8 cellular contexts compared by ENCODE assay signal in genomic region chr1:109532365-109533136, GRCh38. TPM values are rescaled to one million over a fixed set of nuclear protein-coding genes. Genes with fewer than 3 reads are reported as not detected.
DNase-seq lines count a peak whose midpoint lies in the region; ATAC-seq and TF ChIP-seq lines count a peak whose summit lies in the region.

No MANE protein-coding gene starts in this region.

- H3K4me3 ChIP-seq in liver (ENCODE audit: low read depth in 1 of 3, low read length in 3 of 3): no peak overlapping the region

- H3K9ac ChIP-seq in liver (ENCODE audit: low read depth in 1 of 2, low read length in 2 of 2): peak overlapping the region in 1 of 2 donors; percentile 39

- no peak overlapping the region for H3K27ac ChIP-seq in liver (ENCODE audit: low read depth in 1 of 2, low read length in 2 of 2)

- no peaks in the 10 kb centered on the region for H3K9me3 ChIP-seq in liver (ENCODE audit: control insufficient read depth in 4 of 4, low read length in 3 of 4)

- intact Hi-C loops in activated CD4-positive, alpha-beta T cell treated with anti-CD3 and anti-CD28 coated beads for 36 hours (cut with DNase I, micrococcal nuclease): loop anchor here (1.0 to 2.0 kb wide), 13 partner anchors 34 to 490 kb away; partner anchors contain the start of genes CYB561D1 (in 2 of the 2), PSMA5 (in 2 of the 2), PSRC1 (in 1 of the 2) and WDR47 (in 1 of the 2)

- peak overlapping the region; percentile 15 for H3K4me3 Mint-ChIP-seq in activated CD4-positive, alpha-beta T cell treated with anti-CD3 and anti-CD28 coated beads for 36 hours
- no peak overlapping the region for H3K4me3 Mint-ChIP-seq in chondrocyte (ENCODE audit: unreplicated experiment)

- H3K36me3 ChIP-seq in liver (ENCODE audit: control insufficient read depth in 4 of 4, insufficient read depth in 3 of 4, low read depth in 1 of 4, low read length in 3 of 4): no peaks in the 10 kb centered on the region

- CTCF ChIA-PET in activated CD4-positive, alpha-beta T cell treated with anti-CD3 and anti-CD28 coated beads for 36 hours (lab: Charles Lee): interaction anchor here (0.6 to 21.9 kb wide), 59 partner anchors 9 to 710 kb away, joined by 3 to 864 read pairs (median 4); partner anchors contain the start of genes AHCYL1, AMIGO1, ATXN7L2 and CLCC1

- H3K27me3 Mint-ChIP-seq in activated CD4-positive, alpha-beta T cell treated with anti-CD3 and anti-CD28 coated beads for 36 hours: no peaks in the 10 kb centered on the region
- H3K27me3 Mint-ChIP-seq in chondrocyte (ENCODE audit: low read depth): no peaks in the 10 kb centered on the region

- WGBS in liver: 17% methylated on average over 12 of the region's 12 CpGs

- TF ChIP-seq CTCF in chondrocyte (IDR thresholded peaks at IDR 0.05): peak; percentile 84
- TF ChIP-seq CTCF in liver (IDR thresholded peaks at IDR 0.05; ENCODE audit: low read depth, low read length, missing input control): peak; percentile 98

- peaks cover 0 to 4% (median 1%) of the 10 kb centered on the region in 4 donors for H3K4me1 ChIP-seq in liver (ENCODE audit: control insufficient read depth in 4 of 4, insufficient read depth in 4 of 4, low read length in 3 of 4)

- POLR2A ChIA-PET in activated CD4-positive, alpha-beta T cell treated with anti-CD3 and anti-CD28 coated beads for 36 hours (lab: Charles Lee): interaction anchor here (0.6 to 1.6 kb wide), 7 partner anchors 16 to 864 kb away, joined by 3 to 11 read pairs (median 3); partner anchors contain the start of genes CYB561D1, GNAI3 and PSMA5

- ATAC-seq in GM18517 (IDR thresholded peaks at IDR 0.05; ENCODE audit: unreplicated experiment): peak; percentile 58
- ATAC-seq in HG03175 (IDR thresholded peaks at IDR 0.05; ENCODE audit: unreplicated experiment): peak; percentile 68
- peak; percentile 90 for ATAC-seq in activated CD4-positive, alpha-beta T cell treated with anti-CD3 and anti-CD28 coated beads for 36 hours

- H3K9me3 Mint-ChIP-seq in activated CD4-positive, alpha-beta T cell treated with anti-CD3 and anti-CD28 coated beads for 36 hours (ENCODE audit: low read depth): no peaks in the 10 kb centered on the region
- H3K9me3 Mint-ChIP-seq in chondrocyte (ENCODE audit: low read depth): no peaks in the 10 kb centered on the region

- no peaks in the 10 kb centered on the region for H3K27me3 ChIP-seq in liver (ENCODE audit: control insufficient read depth in 4 of 4, insufficient read depth in 4 of 4, low read length in 3 of 4)

- H3K27ac Mint-ChIP-seq in activated CD4-positive, alpha-beta T cell treated with anti-CD3 and anti-CD28 coated beads for 36 hours: peak overlapping the region; percentile 71
- H3K27ac Mint-ChIP-seq in chondrocyte (ENCODE audit: unreplicated experiment): peak overlapping the region; percentile 65

- peaks cover 22% of the 10 kb centered on the region for H3K4me1 Mint-ChIP-seq in activated CD4-positive, alpha-beta T cell treated with anti-CD3 and anti-CD28 coated beads for 36 hours
- H3K4me1 Mint-ChIP-seq in chondrocyte (ENCODE audit: low read depth): peaks cover 30% of the 10 kb centered on the region

- DNase-seq in 8988T (peak; percentile 67), NCI-H510A (lab: John Stamatoyannopoulos, UW) (peak; percentile 38), chondrocyte (ENCODE audit: low spot score) (no peak)
- peak; percentile 95 for DNase-seq in activated CD4-positive, alpha-beta T cell treated with anti-CD3 and anti-CD28 coated beads for 36 hours
- DNase-seq in stimulated activated CD4-positive, alpha-beta T cell treated with anti-CD3 and anti-CD28 coated beads, Interleukin-2, amount 100 ng/mL, for 48 hours: peak; percentile 95 to 98

- H3K36me3 Mint-ChIP-seq in activated CD4-positive, alpha-beta T cell treated with anti-CD3 and anti-CD28 coated beads for 36 hours (ENCODE audit: low read depth): no peaks in the 10 kb centered on the region
- no peaks in the 10 kb centered on the region for H3K36me3 Mint-ChIP-seq in chondrocyte (ENCODE audit: low read depth)

- TF ChIP-seq RAD21 in liver (IDR thresholded peaks at IDR 0.05): peak; percentile 84 to 92

TF ChIP-seq in liver, 16 proteins besides CTCF, POLR2A, EP300 and RAD21:
- TF ChIP-seq TAF1 (conservative IDR thresholded peaks at IDR 0.05): no peak
- no peak for TF ChIP-seq FOXA2 (IDR thresholded peaks at IDR 0.05)
- no peak for TF ChIP-seq HNF4A (conservative IDR thresholded peaks at IDR 0.05)
- TF ChIP-seq REST (IDR thresholded peaks at IDR 0.05): no peak
- no peak for TF ChIP-seq RXRA (IDR thresholded peaks at IDR 0.05)
- no peak for TF ChIP-seq JUND (IDR thresholded peaks at IDR 0.05)
- no peak for TF ChIP-seq HNF4G (IDR thresholded peaks at IDR 0.05)
- no peak for TF ChIP-seq ZBTB33 (IDR thresholded peaks at IDR 0.05)
- TF ChIP-seq GABPA (IDR thresholded peaks at IDR 0.05 in 1 of 2, conservative IDR thresholded peaks at IDR 0.05 in 1 of 2): no peak
- TF ChIP-seq ATF3 (IDR thresholded peaks at IDR 0.05): no peak
- no peak for TF ChIP-seq MAX (IDR thresholded peaks at IDR 0.05)
- TF ChIP-seq YY1 (IDR thresholded peaks at IDR 0.05): no peak
- no peak for TF ChIP-seq SP1 (IDR thresholded peaks at IDR 0.05)
- TF ChIP-seq NR2F2 (IDR thresholded peaks at IDR 0.05): no peak
- no peak for TF ChIP-seq FOXA1 (IDR thresholded peaks at IDR 0.05)
- TF ChIP-seq EGR1 (IDR thresholded peaks at IDR 0.05; ENCODE audit: low read depth in 2 of 2): no peak

RNA-seq across cellular contexts. Expression of gene GPR61, which starts 7.1 kb away (rescaled TPM):
- under 1 TPM in 1 of 2 experiments, not detected in 1; 0.34 TPM for total RNA-seq in activated CD4-positive, alpha-beta T cell treated with anti-CD3 and anti-CD28 coated beads for 36 hours
- total RNA-seq in chondrocyte (not detected in 3 replicates), liver (not detected)
- under 1 TPM in 1 of 2 donors, not detected in 1; 0.32 TPM for polyA plus RNA-seq in liver

RNA-seq across cellular contexts. Expression of gene GNAI3, which starts 15.9 kb away (rescaled TPM):
- total RNA-seq in activated CD4-positive, alpha-beta T cell treated with anti-CD3 and anti-CD28 coated beads for 36 hours: 1 to 10 TPM; 7.1 to 9.6 TPM
- total RNA-seq in chondrocyte: 10.7 to 11.3 TPM (median 10.8 TPM) in 3 replicates
- 1 to 10 TPM; 6.4 to 6.5 TPM for total RNA-seq in liver
- 1 to 10 TPM; 1.9 to 2.2 TPM for polyA plus RNA-seq in liver

RNA-seq across cellular contexts. Expression of gene AMIGO1, which starts 23.0 kb away (rescaled TPM):
- total RNA-seq in activated CD4-positive, alpha-beta T cell treated with anti-CD3 and anti-CD28 coated beads for 36 hours: 1 to 10 TPM; 1.8 to 2.0 TPM
- total RNA-seq in chondrocyte (3.1 to 4.6 TPM (median 4.5 TPM) in 3 replicates), liver (1 to 10 TPM in 1 of 2 donors, under 1 TPM in 1; 0.75 to 4.6 TPM)
- 1 to 10 TPM; 1.7 to 2.0 TPM for polyA plus RNA-seq in liver

RNA-seq across cellular contexts. Expression of gene CYB561D1, which starts 38.7 kb away (rescaled TPM):
- total RNA-seq in activated CD4-positive, alpha-beta T cell treated with anti-CD3 and anti-CD28 coated beads for 36 hours: 1 to 10 TPM; 7.1 to 8.7 TPM
- total RNA-seq in chondrocyte: 10.2 to 10.8 TPM (median 10.7 TPM) in 3 replicates
- 1 to 10 TPM; 2.5 to 2.8 TPM for total RNA-seq in liver
- 1 to 10 TPM; 1.3 to 1.5 TPM for polyA plus RNA-seq in liver

RNA-seq across cellular contexts. Expression of gene ATXN7L2, which starts 48.8 kb away (rescaled TPM):
- total RNA-seq in activated CD4-positive, alpha-beta T cell treated with anti-CD3 and anti-CD28 coated beads for 36 hours: 10 to 100 TPM; 11.7 to 13.0 TPM
- total RNA-seq in chondrocyte (3.6 to 4.3 TPM (median 4.3 TPM) in 3 replicates), liver (1 to 10 TPM in 1 of 2 donors, under 1 TPM in 1; 0.61 to 1.6 TPM)
- 1 to 10 TPM; 1.0 to 1.7 TPM for polyA plus RNA-seq in liver
